Comparison of ENCODE assay signal across 32 cellular contexts in genomic region chr9:130399768-130400167, GRCh38.
"Had no signal": no experiment of that assay in that cellular context is flagged by ENCODE, and none has a peak within 500 bp of the region (broad histone marks: within the 10 kb centered on the region; RNA-seq: fewer than 3 reads in every experiment).

No MANE protein-coding gene starts in this region.

- H3K4me3 ChIP-seq: adrenal gland, body of pancreas, esophagus squamous epithelium, gastroesophageal sphincter had no signal

- DNase-seq: activated CD4-positive, alpha-beta memory T cell treated with anti-CD3 and anti-CD28 coated beads for 36 hours; activated CD4-positive, alpha-beta T cell treated with anti-CD3 and anti-CD28 coated beads for 36 hours; activated CD4-positive, alpha-beta T cell treated with anti-CD3 and anti-CD28 coated beads, Interleukin-2, amount 10 ng/mL, durations not matched to agents 24 days and 14 days; activated CD4-positive, CD25-positive, alpha-beta regulatory T cell; activated CD4-positive, CD25-positive, alpha-beta regulatory T cell treated with anti-CD3 and anti-CD28 coated beads, Interleukin-2, amount 50 U/mL, for 72 hours; activated CD8-positive, alpha-beta memory T cell treated with anti-CD3 and anti-CD28 coated beads, Interleukin-2, amount 10 ng/mL, durations not matched to agents 7 days and 5 days; activated CD8-positive, alpha-beta memory T cell treated with anti-CD3 and anti-CD28 coated beads, Interleukin-2, amount 50 U/mL, for 4 hours; activated CD8-positive, alpha-beta T cell treated with anti-CD3 and anti-CD28 coated beads, Interleukin-2, amount 10 ng/mL, durations not matched to agents 7 days and 5 days; activated effector memory CD4-positive, alpha-beta T cell treated with anti-CD3 and anti-CD28 coated beads, Interleukin-2, amount 50 U/mL, for 16 hours; activated naive CD4-positive, alpha-beta T cell treated with anti-CD3 and anti-CD28 coated beads for 36 hours; activated naive CD8-positive, alpha-beta T cell treated with anti-CD3 and anti-CD28 coated beads for 36 hours; activated naive CD8-positive, alpha-beta T cell treated with anti-CD3 and anti-CD28 coated beads, Interleukin-2, amount 50 U/mL, for 24 hours; activated T-cell treated with anti-CD3 and anti-CD28 coated beads, Interleukin-2, amount 50 U/mL, for 1 hour; activated T-cell treated with anti-CD3 and anti-CD28 coated beads, Interleukin-2, amount 50 U/mL, for 48 hours; adrenal gland; amygdala; aorta; body of pancreas; caudate nucleus; cortex of kidney; dermis blood vessel endothelial cell; effector CD8-positive, alpha-beta T cell; esophagus squamous epithelium; foreskin melanocyte; T-helper 1 cell; T-helper 17 cell had no signal

- H3K4me3 Mint-ChIP-seq: activated CD4-positive, alpha-beta memory T cell treated with anti-CD3 and anti-CD28 coated beads for 36 hours; activated CD4-positive, alpha-beta T cell treated with anti-CD3 and anti-CD28 coated beads for 36 hours; activated CD4-positive, alpha-beta T cell treated with anti-CD3 and anti-CD28 coated beads, Interleukin-2, amount 10 ng/mL, durations not matched to agents 24 days and 14 days; activated CD8-positive, alpha-beta memory T cell treated with anti-CD3 and anti-CD28 coated beads, Interleukin-2, amount 10 ng/mL, durations not matched to agents 7 days and 5 days; activated CD8-positive, alpha-beta T cell treated with anti-CD3 and anti-CD28 coated beads, Interleukin-2, amount 10 ng/mL, durations not matched to agents 7 days and 5 days; activated naive CD4-positive, alpha-beta T cell treated with anti-CD3 and anti-CD28 coated beads for 36 hours; activated naive CD4-positive, alpha-beta T cell treated with anti-CD3 and anti-CD28 coated beads, Interleukin-2, amount 50 U/mL, for 24 hours; activated naive CD8-positive, alpha-beta T cell treated with anti-CD3 and anti-CD28 coated beads for 36 hours; activated naive CD8-positive, alpha-beta T cell treated with anti-CD3 and anti-CD28 coated beads, Interleukin-2, amount 50 U/mL, for 24 hours; activated T-helper 1 cell treated with anti-CD3 and anti-CD28 coated beads, Interleukin-12 subunit alpha, Interleukin-12 subunit beta, Interleukin-2, Interleukin-4 antibody, amounts not matched to agents 30 ng/mL and 10 ng/mL and 1 ng/mL, durations not matched to agents 14 hours and 24 hours and 36 hours; T-helper 17 cell; T-helper 2 cell treated with Interferon-gamma antibody and Interleukin-4, amounts not matched to agents 5 μg/mL and 100 μg/mL, for 36 hours had no signal

- H3K36me3 ChIP-seq: adrenal gland, esophagus squamous epithelium had no signal

- H3K27me3 Mint-ChIP-seq: activated CD4-positive, alpha-beta memory T cell treated with anti-CD3 and anti-CD28 coated beads for 36 hours; activated CD4-positive, alpha-beta T cell treated with anti-CD3 and anti-CD28 coated beads for 36 hours; activated CD4-positive, alpha-beta T cell treated with anti-CD3 and anti-CD28 coated beads, Interleukin-2, amount 10 ng/mL, durations not matched to agents 24 days and 14 days; activated naive CD4-positive, alpha-beta T cell treated with anti-CD3 and anti-CD28 coated beads, Interleukin-2, amount 50 U/mL, for 24 hours; activated naive CD8-positive, alpha-beta T cell treated with anti-CD3 and anti-CD28 coated beads for 36 hours; activated naive CD8-positive, alpha-beta T cell treated with anti-CD3 and anti-CD28 coated beads, Interleukin-2, amount 50 U/mL, for 24 hours had no signal

- H3K27me3 ChIP-seq: adrenal gland, body of pancreas, gastroesophageal sphincter had no signal

- H3K9me3 Mint-ChIP-seq: activated CD4-positive, alpha-beta memory T cell treated with anti-CD3 and anti-CD28 coated beads for 36 hours; activated CD4-positive, alpha-beta T cell treated with anti-CD3 and anti-CD28 coated beads, Interleukin-2, amount 10 ng/mL, durations not matched to agents 24 days and 14 days; activated naive CD4-positive, alpha-beta T cell treated with anti-CD3 and anti-CD28 coated beads for 36 hours; activated naive CD4-positive, alpha-beta T cell treated with anti-CD3 and anti-CD28 coated beads, Interleukin-2, amount 50 U/mL, for 24 hours; activated naive CD8-positive, alpha-beta T cell treated with anti-CD3 and anti-CD28 coated beads for 36 hours; activated naive CD8-positive, alpha-beta T cell treated with anti-CD3 and anti-CD28 coated beads, Interleukin-2, amount 50 U/mL, for 24 hours; activated T-helper 1 cell treated with anti-CD3 and anti-CD28 coated beads, Interleukin-12 subunit alpha, Interleukin-12 subunit beta, Interleukin-2, Interleukin-4 antibody, amounts not matched to agents 30 ng/mL and 10 ng/mL and 1 ng/mL, durations not matched to agents 14 hours and 24 hours and 36 hours; activated T-helper 2 cell treated with anti-CD3 and anti-CD28 coated beads, Interferon-gamma antibody, Interleukin-2, Interleukin-4, amounts not matched to agents 10 μg/mL and 5 μg/mL and 100 μg/mL, durations not matched to agents 14 hours and 24 hours and 36 hours; T-helper 2 cell treated with Interferon-gamma antibody and Interleukin-4, amounts not matched to agents 5 μg/mL and 100 μg/mL, for 36 hours had no signal

- H3K4me1 Mint-ChIP-seq: activated CD4-positive, alpha-beta T cell treated with anti-CD3 and anti-CD28 coated beads for 36 hours; activated CD4-positive, alpha-beta T cell treated with anti-CD3 and anti-CD28 coated beads, Interleukin-2, amount 10 ng/mL, durations not matched to agents 24 days and 14 days; activated CD8-positive, alpha-beta memory T cell treated with anti-CD3 and anti-CD28 coated beads, Interleukin-2, amount 10 ng/mL, durations not matched to agents 7 days and 5 days; activated naive CD4-positive, alpha-beta T cell treated with anti-CD3 and anti-CD28 coated beads, Interleukin-2, amount 50 U/mL, for 24 hours; activated naive CD8-positive, alpha-beta T cell treated with anti-CD3 and anti-CD28 coated beads for 36 hours; activated naive CD8-positive, alpha-beta T cell treated with anti-CD3 and anti-CD28 coated beads, Interleukin-2, amount 50 U/mL, for 24 hours; T-helper 17 cell had no signal

- H3K4me1 ChIP-seq: adrenal gland, body of pancreas, esophagus squamous epithelium, gastroesophageal sphincter had no signal

- H3K9me3 ChIP-seq: adrenal gland, body of pancreas, esophagus squamous epithelium, gastroesophageal sphincter had no signal

- ATAC-seq: activated CD4-positive, alpha-beta T cell treated with anti-CD3 and anti-CD28 coated beads for 36 hours; activated CD8-positive, alpha-beta memory T cell treated with anti-CD3 and anti-CD28 coated beads, Interleukin-2, amount 10 ng/mL, durations not matched to agents 7 days and 5 days; activated CD8-positive, alpha-beta T cell treated with anti-CD3 and anti-CD28 coated beads, Interleukin-2, amount 10 ng/mL, durations not matched to agents 7 days and 5 days; activated naive CD8-positive, alpha-beta T cell treated with anti-CD3 and anti-CD28 coated beads, Interleukin-2, amount 50 U/mL, for 24 hours; body of pancreas; gastroesophageal sphincter; T-helper 17 cell had no signal

- H3K27ac Mint-ChIP-seq: activated CD4-positive, alpha-beta memory T cell treated with anti-CD3 and anti-CD28 coated beads for 36 hours; activated CD4-positive, alpha-beta T cell treated with anti-CD3 and anti-CD28 coated beads for 36 hours; activated CD4-positive, alpha-beta T cell treated with anti-CD3 and anti-CD28 coated beads, Interleukin-2, amount 10 ng/mL, durations not matched to agents 24 days and 14 days; activated CD8-positive, alpha-beta memory T cell treated with anti-CD3 and anti-CD28 coated beads, Interleukin-2, amount 10 ng/mL, durations not matched to agents 7 days and 5 days; activated CD8-positive, alpha-beta T cell treated with anti-CD3 and anti-CD28 coated beads, Interleukin-2, amount 10 ng/mL, durations not matched to agents 7 days and 5 days; activated naive CD4-positive, alpha-beta T cell treated with anti-CD3 and anti-CD28 coated beads for 36 hours; activated naive CD4-positive, alpha-beta T cell treated with anti-CD3 and anti-CD28 coated beads, Interleukin-2, amount 50 U/mL, for 24 hours; activated naive CD8-positive, alpha-beta T cell treated with anti-CD3 and anti-CD28 coated beads for 36 hours; activated naive CD8-positive, alpha-beta T cell treated with anti-CD3 and anti-CD28 coated beads, Interleukin-2, amount 50 U/mL, for 24 hours; activated T-helper 1 cell treated with anti-CD3 and anti-CD28 coated beads, Interleukin-12 subunit alpha, Interleukin-12 subunit beta, Interleukin-2, Interleukin-4 antibody, amounts not matched to agents 30 ng/mL and 10 ng/mL and 1 ng/mL, durations not matched to agents 14 hours and 24 hours and 36 hours; activated T-helper 2 cell treated with anti-CD3 and anti-CD28 coated beads, Interferon-gamma antibody, Interleukin-2, Interleukin-4, amounts not matched to agents 10 μg/mL and 5 μg/mL and 100 μg/mL, durations not matched to agents 14 hours and 24 hours and 36 hours; T-helper 17 cell; T-helper 2 cell treated with Interferon-gamma antibody and Interleukin-4, amounts not matched to agents 5 μg/mL and 100 μg/mL, for 36 hours had no signal

- H3K27ac ChIP-seq: adrenal gland, body of pancreas, epithelial cell of prostate, esophagus squamous epithelium, gastroesophageal sphincter had no signal

- H3K36me3 Mint-ChIP-seq: activated CD4-positive, alpha-beta memory T cell treated with anti-CD3 and anti-CD28 coated beads for 36 hours; activated CD8-positive, alpha-beta memory T cell treated with anti-CD3 and anti-CD28 coated beads, Interleukin-2, amount 10 ng/mL, durations not matched to agents 7 days and 5 days; activated naive CD4-positive, alpha-beta T cell treated with anti-CD3 and anti-CD28 coated beads, Interleukin-2, amount 50 U/mL, for 24 hours; activated naive CD8-positive, alpha-beta T cell treated with anti-CD3 and anti-CD28 coated beads for 36 hours had no signal
